In the genomic region with DNA sequence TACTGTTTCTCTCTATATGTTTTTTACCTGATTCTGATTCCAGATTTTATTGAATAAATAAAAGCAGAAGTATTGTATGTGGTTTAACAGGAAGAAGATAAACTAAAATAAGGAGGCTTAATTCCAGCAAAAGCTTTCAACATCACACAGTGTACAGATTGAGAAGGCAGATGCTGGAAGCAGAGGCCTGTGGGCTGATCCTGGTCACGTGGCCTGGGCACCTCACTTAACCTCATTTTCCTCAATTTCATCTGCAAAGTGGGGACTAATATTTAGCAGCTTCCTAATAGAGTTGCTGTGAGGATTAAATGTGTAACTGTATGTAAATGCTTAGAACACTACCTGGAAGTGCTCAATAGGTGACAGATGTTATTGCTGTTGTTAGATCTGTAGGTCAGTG, we compare ENCODE assay signal across 17 cellular contexts.
A peak's percentile ranks its signal among the peaks of the same experiment; 100 is the strongest.
DNase-seq lines count a peak whose midpoint lies in the region; ATAC-seq and TF ChIP-seq lines count a peak whose summit lies in the region.
"Had no signal": no experiment of that assay in that cellular context is flagged by ENCODE, and none has a peak within 500 bp of the region (broad histone marks: within the 10 kb centered on the region; RNA-seq: fewer than 3 reads in every experiment).

No MANE protein-coding gene starts in this region.

- peak overlapping the region; percentile 96 for H3K27ac ChIP-seq in WERI-Rb-1
- H3K27ac ChIP-seq: Peyer's patch had no signal

- no peaks in the 10 kb centered on the region for H3K27me3 ChIP-seq in WERI-Rb-1 (ENCODE audit: insufficient read depth, low read depth, severe bottlenecking)

- ATAC-seq in HG02870 (IDR thresholded peaks at IDR 0.05; ENCODE audit: unreplicated experiment): no peak
- no peak for ATAC-seq in HG03025 (IDR thresholded peaks at IDR 0.05; ENCODE audit: low FRiP score, unreplicated experiment)
- no peak for ATAC-seq in GM18870 (IDR thresholded peaks at IDR 0.05; ENCODE audit: unreplicated experiment)

- H3K9me3 ChIP-seq in WERI-Rb-1 (ENCODE audit: severe bottlenecking): no peaks in the 10 kb centered on the region
- H3K9me3 ChIP-seq: Peyer's patch, SK-N-SH had no signal

- H3K4me3 ChIP-seq in WERI-Rb-1 (ENCODE audit: low read depth, low read length): peak overlapping the region; percentile 17; the same call in 1 of the 2 replicates
- H3K4me3 ChIP-seq: Peyer's patch had no signal

- H3K36me3 ChIP-seq in WERI-Rb-1: no peaks in the 10 kb centered on the region
- H3K36me3 ChIP-seq: Peyer's patch had no signal

- DNase-seq in SKM-1 treated with dmso at 0.1 percent for 144 hours (lab: John Stamatoyannopoulos, UW; ENCODE audit: unreplicated experiment): peak; percentile 9
- DNase-seq in SKM-1 (lab: John Stamatoyannopoulos, UW; ENCODE audit: unreplicated experiment): no peak
- peak; percentile 62 for DNase-seq in NCI-H2171 (lab: John Stamatoyannopoulos, UW)
- peak; percentile 90 for DNase-seq in WERI-Rb-1
- no peak for DNase-seq in pons (ENCODE audit: low spot score)
- DNase-seq: 8988T; CD4-positive, CD25-positive, alpha-beta regulatory T cell; COR-L47; NCI-H1092 treated with DMSO at 0.1 percent for 48 hours; NCI-H146; NCI-H345; NCI-H526 treated with DMSO at 0.1 percent for 48 hours; Peyer's patch; SK-N-SH had no signal

- TF ChIP-seq CTCF in WERI-Rb-1 (IDR thresholded peaks at IDR 0.05; ENCODE audit: low read depth, low read length): no peak

Comparison
In these comparisons a context has a peak if more than half of its experiments do, and no peak if none do; other contexts are left out.
1. DNase-seq: peak in SKM-1 treated with dmso at 0.1 percent for 144 hours (single experiment), NCI-H2171 (single experiment) and WERI-Rb-1 (single experiment); none in SKM-1 (single experiment) and pons (single experiment).